1 cellular context compared by ENCODE assay signal in the genomic region with DNA sequence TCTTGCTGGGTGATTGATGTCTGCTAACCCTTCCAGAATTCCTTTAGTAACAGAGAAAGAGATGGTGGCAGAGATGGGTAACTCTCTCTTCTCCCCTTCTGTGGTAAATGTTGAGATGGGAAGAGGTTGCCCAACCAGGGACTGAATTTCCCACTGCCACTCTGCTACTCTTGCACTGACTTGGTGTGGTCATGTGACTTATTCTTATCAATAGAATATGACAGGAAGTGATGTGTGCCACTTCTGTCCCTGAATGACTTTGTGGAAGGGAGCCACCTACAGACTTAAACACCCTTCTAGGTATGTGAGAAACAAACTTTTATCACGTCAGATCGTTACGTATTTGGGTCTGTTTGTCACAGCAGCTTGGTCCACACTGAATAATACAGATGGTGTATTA.
TF ChIP-seq lines count a peak whose summit lies in the region.

No MANE protein-coding gene starts in this region.

TF ChIP-seq in K562, 482 proteins besides CTCF, POLR2A, EP300 and RAD21 (continued from another document):
- TF ChIP-seq, protein P1, sequence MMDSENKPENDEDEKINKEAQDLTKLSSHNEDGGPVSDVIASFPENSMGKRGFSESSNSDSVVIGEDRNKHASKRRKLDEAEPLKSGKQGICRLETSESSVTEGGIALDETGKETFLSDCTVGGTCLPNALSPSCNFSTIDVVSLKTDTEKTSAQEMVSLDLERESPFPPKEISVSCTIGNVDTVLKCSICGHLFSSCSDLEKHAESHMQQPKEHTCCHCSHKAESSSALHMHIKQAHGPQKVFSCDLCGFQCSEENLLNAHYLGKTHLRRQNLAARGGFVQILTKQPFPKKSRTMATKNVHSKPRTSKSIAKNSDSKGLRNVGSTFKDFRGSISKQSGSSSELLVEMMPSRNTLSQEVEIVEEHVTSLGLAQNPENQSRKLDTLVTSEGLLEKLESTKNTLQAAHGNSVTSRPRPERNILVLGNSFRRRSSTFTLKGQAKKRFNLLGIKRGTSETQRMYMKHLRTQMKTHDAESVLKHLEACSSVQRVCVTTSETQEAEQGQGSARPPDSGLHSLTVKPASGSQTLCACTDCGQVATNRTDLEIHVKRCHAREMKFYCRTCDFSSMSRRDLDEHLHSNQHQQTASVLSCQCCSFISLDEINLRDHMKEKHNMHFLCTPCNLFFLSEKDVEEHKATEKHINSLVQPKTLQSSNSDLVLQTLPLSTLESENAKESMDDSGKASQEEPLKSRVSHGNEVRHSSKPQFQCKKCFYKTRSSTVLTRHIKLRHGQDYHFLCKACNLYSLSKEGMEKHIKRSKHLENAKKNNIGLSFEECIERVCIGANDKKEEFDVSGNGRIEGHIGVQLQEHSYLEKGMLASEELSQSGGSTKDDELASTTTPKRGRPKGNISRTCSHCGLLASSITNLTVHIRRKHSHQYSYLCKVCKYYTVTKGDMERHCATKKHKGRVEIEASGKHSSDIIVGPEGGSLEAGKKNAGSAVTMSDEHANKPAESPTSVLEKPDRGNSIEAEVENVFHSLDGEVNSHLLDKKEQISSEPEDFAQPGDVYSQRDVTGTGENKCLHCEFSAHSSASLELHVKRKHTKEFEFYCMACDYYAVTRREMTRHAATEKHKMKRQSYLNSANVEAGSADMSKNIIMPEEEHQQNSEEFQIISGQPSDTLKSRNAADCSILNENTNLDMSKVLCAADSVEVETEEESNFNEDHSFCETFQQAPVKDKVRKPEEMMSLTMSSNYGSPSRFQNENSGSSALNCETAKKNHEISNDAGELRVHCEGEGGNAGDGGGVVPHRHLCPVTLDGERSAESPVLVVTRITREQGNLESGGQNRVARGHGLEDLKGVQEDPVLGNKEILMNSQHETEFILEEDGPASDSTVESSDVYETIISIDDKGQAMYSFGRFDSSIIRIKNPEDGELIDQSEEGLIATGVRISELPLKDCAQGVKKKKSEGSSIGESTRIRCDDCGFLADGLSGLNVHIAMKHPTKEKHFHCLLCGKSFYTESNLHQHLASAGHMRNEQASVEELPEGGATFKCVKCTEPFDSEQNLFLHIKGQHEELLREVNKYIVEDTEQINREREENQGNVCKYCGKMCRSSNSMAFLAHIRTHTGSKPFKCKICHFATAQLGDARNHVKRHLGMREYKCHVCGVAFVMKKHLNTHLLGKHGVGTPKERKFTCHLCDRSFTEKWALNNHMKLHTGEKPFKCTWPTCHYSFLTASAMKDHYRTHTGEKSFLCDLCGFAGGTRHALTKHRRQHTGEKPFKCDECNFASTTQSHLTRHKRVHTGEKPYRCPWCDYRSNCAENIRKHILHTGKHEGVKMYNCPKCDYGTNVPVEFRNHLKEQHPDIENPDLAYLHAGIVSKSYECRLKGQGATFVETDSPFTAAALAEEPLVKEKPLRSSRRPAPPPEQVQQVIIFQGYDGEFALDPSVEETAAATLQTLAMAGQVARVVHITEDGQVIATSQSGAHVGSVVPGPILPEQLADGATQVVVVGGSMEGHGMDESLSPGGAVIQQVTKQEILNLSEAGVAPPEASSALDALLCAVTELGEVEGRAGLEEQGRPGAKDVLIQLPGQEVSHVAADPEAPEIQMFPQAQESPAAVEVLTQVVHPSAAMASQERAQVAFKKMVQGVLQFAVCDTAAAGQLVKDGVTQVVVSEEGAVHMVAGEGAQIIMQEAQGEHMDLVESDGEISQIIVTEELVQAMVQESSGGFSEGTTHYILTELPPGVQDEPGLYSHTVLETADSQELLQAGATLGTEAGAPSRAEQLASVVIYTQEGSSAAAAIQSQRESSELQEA (IDR thresholded peaks at IDR 0.05; ENCODE audit: low read depth), result no peak
- TF ChIP-seq GABPA (tag; conservative IDR thresholded peaks at IDR 0.05; ENCODE audit: low read depth), result peak; percentile 27; the same call in 1 of the 2 replicates
- TF ChIP-seq, protein P2, sequence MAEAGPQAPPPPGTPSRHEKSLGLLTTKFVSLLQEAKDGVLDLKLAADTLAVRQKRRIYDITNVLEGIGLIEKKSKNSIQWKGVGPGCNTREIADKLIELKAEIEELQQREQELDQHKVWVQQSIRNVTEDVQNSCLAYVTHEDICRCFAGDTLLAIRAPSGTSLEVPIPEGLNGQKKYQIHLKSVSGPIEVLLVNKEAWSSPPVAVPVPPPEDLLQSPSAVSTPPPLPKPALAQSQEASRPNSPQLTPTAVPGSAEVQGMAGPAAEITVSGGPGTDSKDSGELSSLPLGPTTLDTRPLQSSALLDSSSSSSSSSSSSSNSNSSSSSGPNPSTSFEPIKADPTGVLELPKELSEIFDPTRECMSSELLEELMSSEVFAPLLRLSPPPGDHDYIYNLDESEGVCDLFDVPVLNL (CRISPR knock-in tag; IDR thresholded peaks at IDR 0.05; ENCODE audit: low read depth), result no peak
- 0 out of 2 replicates have a peak, but pooled peaks have one; percentile 42 for TF ChIP-seq CREM (IDR thresholded peaks at IDR 0.05; ENCODE audit: low read depth)
- TF ChIP-seq, protein P3, sequence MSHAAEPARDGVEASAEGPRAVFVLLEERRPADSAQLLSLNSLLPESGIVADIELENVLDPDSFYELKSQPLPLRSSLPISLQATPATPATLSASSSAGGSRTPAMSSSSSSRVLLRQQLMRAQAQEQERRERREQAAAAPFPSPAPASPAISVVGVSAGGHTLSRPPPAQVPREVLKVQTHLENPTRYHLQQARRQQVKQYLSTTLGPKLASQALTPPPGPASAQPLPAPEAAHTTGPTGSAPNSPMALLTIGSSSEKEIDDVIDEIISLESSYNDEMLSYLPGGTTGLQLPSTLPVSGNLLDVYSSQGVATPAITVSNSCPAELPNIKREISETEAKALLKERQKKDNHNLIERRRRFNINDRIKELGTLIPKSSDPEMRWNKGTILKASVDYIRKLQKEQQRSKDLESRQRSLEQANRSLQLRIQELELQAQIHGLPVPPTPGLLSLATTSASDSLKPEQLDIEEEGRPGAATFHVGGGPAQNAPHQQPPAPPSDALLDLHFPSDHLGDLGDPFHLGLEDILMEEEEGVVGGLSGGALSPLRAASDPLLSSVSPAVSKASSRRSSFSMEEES (CRISPR knock-in tag; IDR thresholded peaks at IDR 0.05), result peak; percentile 89
- no peak for TF ChIP-seq TCF7L2 (IDR thresholded peaks at IDR 0.05; ENCODE audit: low read depth, low read length)
- no peak for TF ChIP-seq ELF4 (CRISPR knock-in tag; IDR thresholded peaks at IDR 0.05)
- TF ChIP-seq, protein P4, sequence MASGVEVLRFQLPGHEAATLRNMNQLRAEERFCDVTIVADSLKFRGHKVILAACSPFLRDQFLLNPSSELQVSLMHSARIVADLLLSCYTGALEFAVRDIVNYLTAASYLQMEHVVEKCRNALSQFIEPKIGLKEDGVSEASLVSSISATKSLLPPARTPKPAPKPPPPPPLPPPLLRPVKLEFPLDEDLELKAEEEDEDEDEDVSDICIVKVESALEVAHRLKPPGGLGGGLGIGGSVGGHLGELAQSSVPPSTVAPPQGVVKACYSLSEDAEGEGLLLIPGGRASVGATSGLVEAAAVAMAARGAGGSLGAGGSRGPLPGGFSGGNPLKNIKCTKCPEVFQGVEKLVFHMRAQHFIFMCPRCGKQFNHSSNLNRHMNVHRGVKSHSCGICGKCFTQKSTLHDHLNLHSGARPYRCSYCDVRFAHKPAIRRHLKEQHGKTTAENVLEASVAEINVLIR (CRISPR knock-in tag; IDR thresholded peaks at IDR 0.05), result no peak
- TF ChIP-seq, protein P5, sequence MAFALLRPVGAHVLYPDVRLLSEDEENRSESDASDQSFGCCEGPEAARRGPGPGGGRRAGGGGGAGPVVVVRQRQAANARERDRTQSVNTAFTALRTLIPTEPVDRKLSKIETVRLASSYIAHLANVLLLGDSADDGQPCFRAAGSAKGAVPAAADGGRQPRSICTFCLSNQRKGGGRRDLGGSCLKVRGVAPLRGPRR (CRISPR knock-in tag; IDR thresholded peaks at IDR 0.05), result no peak
- TF ChIP-seq ZNF76 (CRISPR knock-in tag; IDR thresholded peaks at IDR 0.05; ENCODE audit: borderline replicate concordance), result no peak
- TF ChIP-seq, protein P6, sequence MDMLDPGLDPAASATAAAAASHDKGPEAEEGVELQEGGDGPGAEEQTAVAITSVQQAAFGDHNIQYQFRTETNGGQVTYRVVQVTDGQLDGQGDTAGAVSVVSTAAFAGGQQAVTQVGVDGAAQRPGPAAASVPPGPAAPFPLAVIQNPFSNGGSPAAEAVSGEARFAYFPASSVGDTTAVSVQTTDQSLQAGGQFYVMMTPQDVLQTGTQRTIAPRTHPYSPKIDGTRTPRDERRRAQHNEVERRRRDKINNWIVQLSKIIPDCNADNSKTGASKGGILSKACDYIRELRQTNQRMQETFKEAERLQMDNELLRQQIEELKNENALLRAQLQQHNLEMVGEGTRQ (CRISPR knock-in tag; IDR thresholded peaks at IDR 0.05), result 0 out of 2 replicates have a peak, but pooled peaks have one; percentile 15
- no peak for TF ChIP-seq GATA2 (CRISPR knock-in tag; IDR thresholded peaks at IDR 0.05)
- TF ChIP-seq ZNF586 (CRISPR knock-in tag; conservative IDR thresholded peaks at IDR 0.05), result no peak
- no peak for TF ChIP-seq TAF7 (tag; IDR thresholded peaks at IDR 0.05)
- TF ChIP-seq HMGN3 (IDR thresholded peaks at IDR 0.05; ENCODE audit: borderline replicate concordance, extremely low read depth, insufficient read length, low read depth, low read length), result no peak
- TF ChIP-seq NELFE (IDR thresholded peaks at IDR 0.05; ENCODE audit: insufficient read depth, insufficient read length), result no peak
- no peak for TF ChIP-seq KDM4B (IDR thresholded peaks at IDR 0.05; ENCODE audit: borderline replicate concordance in 2 of 2, low read depth in 1 of 2)
- TF ChIP-seq, protein P7, sequence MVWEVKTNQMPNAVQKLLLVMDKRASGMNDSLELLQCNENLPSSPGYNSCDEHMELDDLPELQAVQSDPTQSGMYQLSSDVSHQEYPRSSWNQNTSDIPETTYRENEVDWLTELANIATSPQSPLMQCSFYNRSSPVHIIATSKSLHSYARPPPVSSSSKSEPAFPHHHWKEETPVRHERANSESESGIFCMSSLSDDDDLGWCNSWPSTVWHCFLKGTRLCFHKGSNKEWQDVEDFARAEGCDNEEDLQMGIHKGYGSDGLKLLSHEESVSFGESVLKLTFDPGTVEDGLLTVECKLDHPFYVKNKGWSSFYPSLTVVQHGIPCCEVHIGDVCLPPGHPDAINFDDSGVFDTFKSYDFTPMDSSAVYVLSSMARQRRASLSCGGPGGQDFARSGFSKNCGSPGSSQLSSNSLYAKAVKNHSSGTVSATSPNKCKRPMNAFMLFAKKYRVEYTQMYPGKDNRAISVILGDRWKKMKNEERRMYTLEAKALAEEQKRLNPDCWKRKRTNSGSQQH (CRISPR knock-in tag; IDR thresholded peaks at IDR 0.05), result no peak
- TF ChIP-seq, protein P8, sequence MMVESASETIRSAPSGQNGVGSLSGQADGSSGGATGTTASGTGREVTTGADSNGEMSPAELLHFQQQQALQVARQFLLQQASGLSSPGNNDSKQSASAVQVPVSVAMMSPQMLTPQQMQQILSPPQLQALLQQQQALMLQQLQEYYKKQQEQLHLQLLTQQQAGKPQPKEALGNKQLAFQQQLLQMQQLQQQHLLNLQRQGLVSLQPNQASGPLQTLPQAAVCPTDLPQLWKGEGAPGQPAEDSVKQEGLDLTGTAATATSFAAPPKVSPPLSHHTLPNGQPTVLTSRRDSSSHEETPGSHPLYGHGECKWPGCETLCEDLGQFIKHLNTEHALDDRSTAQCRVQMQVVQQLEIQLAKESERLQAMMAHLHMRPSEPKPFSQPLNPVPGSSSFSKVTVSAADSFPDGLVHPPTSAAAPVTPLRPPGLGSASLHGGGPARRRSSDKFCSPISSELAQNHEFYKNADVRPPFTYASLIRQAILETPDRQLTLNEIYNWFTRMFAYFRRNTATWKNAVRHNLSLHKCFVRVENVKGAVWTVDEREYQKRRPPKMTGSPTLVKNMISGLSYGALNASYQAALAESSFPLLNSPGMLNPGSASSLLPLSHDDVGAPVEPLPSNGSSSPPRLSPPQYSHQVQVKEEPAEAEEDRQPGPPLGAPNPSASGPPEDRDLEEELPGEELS (CRISPR knock-in tag; IDR thresholded peaks at IDR 0.05; ENCODE audit: borderline replicate concordance), result no peak
- TF ChIP-seq TSC22D4 (tag; IDR thresholded peaks at IDR 0.05), result no peak
- no peak for TF ChIP-seq POLR2G (IDR thresholded peaks at IDR 0.05; ENCODE audit: low read depth, low read length)
- no peak for TF ChIP-seq KDM2B (CRISPR knock-in tag; IDR thresholded peaks at IDR 0.05)
TF ChIP-seq in K562: peak in this region for 6.
